Comparison of ENCODE assay signal across 15 cellular contexts in the genomic region with DNA sequence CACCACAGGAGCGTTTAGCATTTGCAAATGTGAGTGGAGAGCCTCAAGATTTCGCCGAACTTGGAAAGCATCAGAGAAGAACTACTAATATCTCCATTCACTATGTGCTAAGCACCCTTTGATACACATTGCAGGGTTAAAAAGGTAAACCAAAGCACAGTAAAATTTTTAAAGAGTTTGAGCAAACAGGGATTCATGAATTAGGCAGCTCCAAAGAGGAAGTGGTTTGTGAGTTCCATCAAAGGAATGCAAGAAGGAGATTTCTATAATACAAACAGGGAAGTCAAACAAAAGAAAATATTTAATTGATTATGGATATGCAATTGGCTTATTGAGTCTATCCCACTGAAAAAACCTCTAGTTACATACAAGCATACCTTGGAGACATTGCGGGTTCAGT.
DNase-seq lines count a peak whose midpoint lies in the region; FAIRE-seq and TF ChIP-seq lines count a peak whose summit lies in the region.
"Had no signal": no experiment of that assay in that cellular context is flagged by ENCODE, and none has a peak within 500 bp of the region (broad histone marks: within the 10 kb centered on the region; RNA-seq: fewer than 3 reads in every experiment).

No MANE protein-coding gene starts in this region.

- dilution Hi-C loops in endothelial cell of umbilical vein (cut with MboI; ENCODE audit: extremely low pct_ligation_motif_present, low sequenced_read_pairs) = no loop called here

- H3K27ac Mint-ChIP-seq in osteocyte (ENCODE audit: unreplicated experiment) = peak overlapping the region; percentile 13
- no peak overlapping the region for H3K27ac Mint-ChIP-seq in activated T-helper 2 cell treated with anti-CD3 and anti-CD28 coated beads, Interferon-gamma antibody, Interleukin-2, Interleukin-4, amounts not matched to agents 10 μg/mL and 5 μg/mL and 100 μg/mL, durations not matched to agents 14 hours and 24 hours and 36 hours
- H3K27ac Mint-ChIP-seq: T-helper 1 cell treated with Interleukin-12 subunit alpha and Interleukin-12 subunit beta and Interleukin-4 antibody, amounts not matched to agents 30 μg/mL and 1 μg/mL, for 36 hours had no signal

- no peaks in the 10 kb centered on the region for H3K9me1 ChIP-seq in endothelial cell of umbilical vein (replicated peaks; ENCODE audit: control insufficient read depth, extremely low read depth, insufficient read depth, low read length)

- intact Hi-C loops in endothelial cell of umbilical vein (cut with micrococcal nuclease) = no loop called here
- intact Hi-C loops in activated T-helper 2 cell treated with anti-CD3 and anti-CD28 coated beads, Interferon-gamma antibody, Interleukin-2, Interleukin-4, amounts not matched to agents 10 μg/mL and 5 μg/mL and 100 μg/mL, durations not matched to agents 14 hours and 24 hours and 36 hours (cut with micrococcal nuclease) = no loop called here

- no peaks in the 10 kb centered on the region for H3K9me3 Mint-ChIP-seq in osteocyte (ENCODE audit: unreplicated experiment)
- H3K9me3 Mint-ChIP-seq in activated T-helper 2 cell treated with anti-CD3 and anti-CD28 coated beads, Interferon-gamma antibody, Interleukin-2, Interleukin-4, amounts not matched to agents 10 μg/mL and 5 μg/mL and 100 μg/mL, durations not matched to agents 14 hours and 24 hours and 36 hours = no peaks in the 10 kb centered on the region
- H3K9me3 Mint-ChIP-seq: T-helper 1 cell treated with Interleukin-12 subunit alpha and Interleukin-12 subunit beta and Interleukin-4 antibody, amounts not matched to agents 30 μg/mL and 1 μg/mL, for 36 hours had no signal

- BruUV-seq in endothelial cell of umbilical vein (replicated peaks; lab: Mats Ljungman, UMichigan) = no TSS peak

- H3K9ac ChIP-seq in endothelial cell of umbilical vein (replicated peaks; ENCODE audit: extremely low read depth, insufficient read depth, low read length) = no peak overlapping the region

- H2AFZ ChIP-seq in endothelial cell of umbilical vein (ENCODE audit: low read depth, low read length) = no peak overlapping the region

- no peaks in the 10 kb centered on the region for H4K20me1 ChIP-seq in endothelial cell of umbilical vein (replicated peaks; ENCODE audit: control insufficient read depth, extremely low read depth, insufficient read depth, low read length)

- POLR2A ChIA-PET in endothelial cell of umbilical vein (lab: Charles Lee) = no interaction called here

- H3K9me3 ChIP-seq in endothelial cell of umbilical vein (replicated peaks; ENCODE audit: control insufficient read depth, insufficient read depth, low read length) = no peaks in the 10 kb centered on the region
- H3K9me3 ChIP-seq: psoas muscle had no signal

- no peak overlapping the region for H3K4me3 Mint-ChIP-seq in osteocyte (ENCODE audit: unreplicated experiment)
- H3K4me3 Mint-ChIP-seq in activated T-helper 2 cell treated with anti-CD3 and anti-CD28 coated beads, Interferon-gamma antibody, Interleukin-2, Interleukin-4, amounts not matched to agents 10 μg/mL and 5 μg/mL and 100 μg/mL, durations not matched to agents 14 hours and 24 hours and 36 hours (ENCODE audit: low read depth) = no peak overlapping the region
- H3K4me3 Mint-ChIP-seq: T-helper 1 cell treated with Interleukin-12 subunit alpha and Interleukin-12 subunit beta and Interleukin-4 antibody, amounts not matched to agents 30 μg/mL and 1 μg/mL, for 36 hours had no signal

- CTCF ChIA-PET in endothelial cell of umbilical vein (lab: Charles Lee) = interaction anchor here (0.6 kb wide), 1 partner anchor 54 kb away, joined by 5 read pairs; no protein-coding TSS in a partner anchor

- TF ChIP-seq CTCF in endothelial cell of umbilical vein (IDR thresholded peaks at IDR 0.05; ENCODE audit: extremely low read depth in 1 of 2, insufficient read depth in 1 of 2, low read depth in 1 of 2, low read length in 2 of 2) (no peak), osteocyte (IDR thresholded peaks at IDR 0.05) (no peak)

- no peak overlapping the region for H3K4me2 ChIP-seq in endothelial cell of umbilical vein (ENCODE audit: insufficient read depth, low read length)

- no peaks in the 10 kb centered on the region for H3K4me1 ChIP-seq in endothelial cell of umbilical vein (ENCODE audit: control insufficient read depth, extremely low read depth, insufficient read depth, low read length)

- H3K27me3 ChIP-seq in endothelial cell of umbilical vein (ENCODE audit: control insufficient read depth in 2 of 2, insufficient read depth in 2 of 2, low read length in 2 of 2) = no peaks in the 10 kb centered on the region

- H3K4me1 Mint-ChIP-seq in osteocyte (ENCODE audit: unreplicated experiment) = peaks cover 55% of the 10 kb centered on the region
- H3K4me1 Mint-ChIP-seq in activated T-helper 2 cell treated with anti-CD3 and anti-CD28 coated beads, Interferon-gamma antibody, Interleukin-2, Interleukin-4, amounts not matched to agents 10 μg/mL and 5 μg/mL and 100 μg/mL, durations not matched to agents 14 hours and 24 hours and 36 hours (ENCODE audit: low read depth) = no peaks in the 10 kb centered on the region

- no peak overlapping the region for H3K4me3 ChIP-seq in endothelial cell of umbilical vein (replicated peaks in 1 of 3; ENCODE audit: insufficient read depth in 1 of 3, low read depth in 1 of 3, low read length in 3 of 3)
- H3K4me3 ChIP-seq: psoas muscle had no signal

- no peaks in the 10 kb centered on the region for H3K79me2 ChIP-seq in endothelial cell of umbilical vein (ENCODE audit: control insufficient read depth, insufficient read depth, low read length)

- no peak for FAIRE-seq in endothelial cell of umbilical vein (lab: Jason Lieb, UNC)
- FAIRE-seq: RCC 7860 had no signal

- DNase-seq in ELR (ENCODE audit: low read depth) = peak; percentile 80
- peak; percentile 79 for DNase-seq in M059J (ENCODE audit: low read depth)
- DNase-seq in endothelial cell of umbilical vein (ENCODE audit: low read depth, low spot score) = no peak
- no peak for DNase-seq in osteocyte (ENCODE audit: extremely low spot score, unreplicated experiment)
- no peak for DNase-seq in activated T-helper 2 cell treated with anti-CD3 and anti-CD28 coated beads, Interferon-gamma antibody, Interleukin-2, Interleukin-4, amounts not matched to agents 10 μg/mL and 5 μg/mL and 100 μg/mL, durations not matched to agents 14 hours and 24 hours and 36 hours (ENCODE audit: low spot score)
- DNase-seq in NCI-H524 treated with DMSO at 0.1 percent for 48 hours (lab: John Stamatoyannopoulos, UW) = no peak
- no peak for DNase-seq in NCI-H446 treated with DMSO at 0.1 percent for 48 hours (lab: John Stamatoyannopoulos, UW)
- no peak for DNase-seq in stimulated activated CD4-positive, alpha-beta T cell treated with anti-CD3 and anti-CD28 coated beads, Interleukin-4, amount 100 ng/mL, for 24 hours
- DNase-seq: activated naive CD4-positive, alpha-beta T cell; GF-D8; NCI-H1930; NCI-H510A treated with DMSO at 0.1 percent for 48 hours; psoas muscle had no signal

- no peaks in the 10 kb centered on the region for H3K36me3 Mint-ChIP-seq in osteocyte (ENCODE audit: unreplicated experiment)
- H3K36me3 Mint-ChIP-seq in activated T-helper 2 cell treated with anti-CD3 and anti-CD28 coated beads, Interferon-gamma antibody, Interleukin-2, Interleukin-4, amounts not matched to agents 10 μg/mL and 5 μg/mL and 100 μg/mL, durations not matched to agents 14 hours and 24 hours and 36 hours (ENCODE audit: low read depth) = no peaks in the 10 kb centered on the region

- TF ChIP-seq POLR2A in endothelial cell of umbilical vein (IDR thresholded peaks at IDR 0.05; ENCODE audit: low read depth, low read length) = no peak

- H3K27me3 Mint-ChIP-seq in osteocyte (ENCODE audit: unreplicated experiment) = no peaks in the 10 kb centered on the region
- peaks cover 4% of the 10 kb centered on the region for H3K27me3 Mint-ChIP-seq in activated T-helper 2 cell treated with anti-CD3 and anti-CD28 coated beads, Interferon-gamma antibody, Interleukin-2, Interleukin-4, amounts not matched to agents 10 μg/mL and 5 μg/mL and 100 μg/mL, durations not matched to agents 14 hours and 24 hours and 36 hours (ENCODE audit: low read depth)

- H3K36me3 ChIP-seq in endothelial cell of umbilical vein (ENCODE audit: control insufficient read depth in 2 of 2, extremely low read depth in 1 of 2, insufficient read depth in 2 of 2, low read length in 2 of 2) = no peaks in the 10 kb centered on the region

- H3K27ac ChIP-seq in endothelial cell of umbilical vein (ENCODE audit: insufficient read depth, low read depth, low read length) = no peak overlapping the region
- H3K27ac ChIP-seq: psoas muscle had no signal

TF ChIP-seq in endothelial cell of umbilical vein, 7 proteins besides CTCF, POLR2A, EP300 and RAD21:
- TF ChIP-seq MYC (IDR thresholded peaks at IDR 0.05; ENCODE audit: low read depth, low read length) (no peak), FOS (IDR thresholded peaks at IDR 0.05; ENCODE audit: borderline replicate concordance, insufficient read depth, low read length) (peak; percentile 17), EZH2 (IDR thresholded peaks at IDR 0.05; ENCODE audit: borderline replicate concordance, low read depth, low read length, severe bottlenecking) (no peak), POLR2AphosphoS5 (IDR thresholded peaks at IDR 0.05; ENCODE audit: insufficient read depth, low read depth, low read length) (no peak)
- TF ChIP-seq, protein P1, sequence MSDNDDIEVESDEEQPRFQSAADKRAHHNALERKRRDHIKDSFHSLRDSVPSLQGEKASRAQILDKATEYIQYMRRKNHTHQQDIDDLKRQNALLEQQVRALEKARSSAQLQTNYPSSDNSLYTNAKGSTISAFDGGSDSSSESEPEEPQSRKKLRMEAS (IDR thresholded peaks at IDR 0.05; ENCODE audit: insufficient read depth, insufficient read length) = no peak

Comparison
In these comparisons a context has a peak if more than half of its experiments do, and no peak if none do; other contexts are left out.
1. DNase-seq: peak in ELR (single experiment) and M059J (single experiment); none in endothelial cell of umbilical vein (single experiment), osteocyte (single experiment), activated T-helper 2 cell treated with anti-CD3 and anti-CD28 coated beads, Interferon-gamma antibody, Interleukin-2, Interleukin-4, amounts not matched to agents 10 μg/mL and 5 μg/mL and 100 μg/mL, durations not matched to agents 14 hours and 24 hours and 36 hours (single experiment), NCI-H524 treated with DMSO at 0.1 percent for 48 hours (single experiment), NCI-H446 treated with DMSO at 0.1 percent for 48 hours (single experiment) and stimulated activated CD4-positive, alpha-beta T cell treated with anti-CD3 and anti-CD28 coated beads, Interleukin-4, amount 100 ng/mL, for 24 hours (single experiment).